ENCODE assay signal across 7 cellular contexts in genomic region chr15:45540531-45540930, GRCh38.
"Had no signal": no experiment of that assay in that cellular context is flagged by ENCODE, and none has a peak within 500 bp of the region (broad histone marks: within the 10 kb centered on the region; RNA-seq: fewer than 3 reads in every experiment).

No MANE protein-coding gene starts in this region.

- H3K9me3 Mint-ChIP-seq: IgD-negative memory B cell had no signal

- H3K27ac Mint-ChIP-seq: IgD-negative memory B cell had no signal

- H3K4me3 Mint-ChIP-seq: IgD-negative memory B cell had no signal

- DNase-seq: IMR-90, KBM-7, KG1 had no signal

- H3K27ac ChIP-seq: HL-60 had no signal

- H3K4me3 ChIP-seq: K562 had no signal

- H3K27me3 Mint-ChIP-seq: IgD-negative memory B cell had no signal

- ATAC-seq: HepG2, K562 had no signal
